Comparison of ENCODE assay signal across 34 cellular contexts in genomic region chr1:234345237-234345636, GRCh38.
"Had no signal": no experiment of that assay in that cellular context is flagged by ENCODE, and none has a peak within 500 bp of the region (broad histone marks: within the 10 kb centered on the region; RNA-seq: fewer than 3 reads in every experiment).

No MANE protein-coding gene starts in this region.

- H3K36me3 ChIP-seq: MG63 had no signal

- H3K4me3 ChIP-seq: MG63 had no signal

- H3K27me3 ChIP-seq: MG63 had no signal

- DNase-seq: Karpas-422, Kasumi-1, MG63, MM.1S, MV-4-11, NCI-H1048, NCI-H1092, NCI-H1092 treated with DMSO at 0.1 percent for 48 hours, NCI-H1105, NCI-H1105 treated with DMSO at 0.1 percent for 48 hours, NCI-H1417, NCI-H1417 treated with DMSO at 0.1 percent for 48 hours, NCI-H1436, NCI-H1436 treated with DMSO at 0.1 percent for 48 hours, NCI-H146, NCI-H1694, NCI-H1694 treated with DMSO at 0.1 percent for 48 hours, NCI-H187, NCI-H187 treated with DMSO at 0.1 percent for 48 hours, NCI-H1930, NCI-H2029, NCI-H2029 treated with DMSO at 0.1 percent for 48 hours, NCI-H2081, NCI-H2081 treated with DMSO at 0.1 percent for 48 hours, NCI-H2107, NCI-H2171, NCI-H2171 treated with DMSO at 0.1 percent for 48 hours, NCI-H2227 treated with DMSO at 0.1 percent for 48 hours, NCI-H226, NCI-H345, NCI-H446, NCI-H446 treated with DMSO at 0.1 percent for 48 hours, NCI-H510A, NCI-H510A treated with DMSO at 0.1 percent for 48 hours had no signal
